In genomic region chr6:132115714-132116366, GRCh38 we compare ENCODE assay signal across 13 cellular contexts.
DNase-seq lines count a peak whose midpoint lies in the region; TF ChIP-seq lines count a peak whose summit lies in the region.
"Had no signal": no experiment of that assay in that cellular context is flagged by ENCODE, and none has a peak within 500 bp of the region (broad histone marks: within the 10 kb centered on the region; RNA-seq: fewer than 3 reads in every experiment).

No MANE protein-coding gene starts in this region.

- H3K9ac ChIP-seq in SK-N-SH (peak overlapping the region; percentile 69), rectal smooth muscle tissue (ENCODE audit: low read length) (no peak overlapping the region)

- H3K36me3 ChIP-seq in SK-N-SH (replicated peaks in 1 of 2; ENCODE audit: control insufficient read depth in 1 of 2, insufficient read depth in 2 of 2, low read length in 1 of 2) (no peaks in the 10 kb centered on the region), rectal smooth muscle tissue (ENCODE audit: control insufficient read depth, insufficient read depth, low read length) (no peaks in the 10 kb centered on the region), HAP-1 (replicated peaks) (no peaks in the 10 kb centered on the region)

- no peak for TF ChIP-seq EP300 in SK-N-SH (IDR thresholded peaks at IDR 0.05; ENCODE audit: borderline replicate concordance in 1 of 2, low read depth in 1 of 2, low read length in 1 of 2)

- H3K4me3 ChIP-seq in SK-N-SH (ENCODE audit: low read depth in 2 of 2, low read length in 1 of 2) (peak overlapping the region; percentile 34 to 37; a peak in 3 of 4 replicates), fibroblast of the aortic adventitia (ENCODE audit: low read depth, low read length) (peak overlapping the region; percentile 56), rectal smooth muscle tissue (ENCODE audit: low read length) (peak overlapping the region; percentile 26), HAP-1 (no peak overlapping the region)
- H3K4me3 ChIP-seq: GM23338 had no signal

- peak overlapping the region; percentile 70 for H3K4me2 ChIP-seq in SK-N-SH
- H3K4me2 ChIP-seq: GM23338 had no signal

- CTCF ChIA-PET in SK-N-SH (lab: Yijun Ruan, JAX): no interaction called here

- no peak for TF ChIP-seq RAD21 in SK-N-SH (IDR thresholded peaks at IDR 0.05; ENCODE audit: low read length)

- H3K27ac ChIP-seq in SK-N-SH (ENCODE audit: low read depth in 2 of 2, low read length in 1 of 2) (peak overlapping the region in 1 of 2 experiments; percentile 93; a peak in 2 of 4 replicates), rectal smooth muscle tissue (ENCODE audit: low read depth, low read length) (no peak overlapping the region)

- no peaks in the 10 kb centered on the region for H3F3A ChIP-seq in SK-N-SH (replicated peaks; ENCODE audit: insufficient read depth)

- H3K9me2 ChIP-seq in SK-N-SH: no peaks in the 10 kb centered on the region

- in situ Hi-C loops in HAP-1 (cut with MboI; ENCODE audit: low sequenced_read_pairs): no loop called here

- H4K20me1 ChIP-seq in SK-N-SH (ENCODE audit: insufficient read depth): no peaks in the 10 kb centered on the region

- peak overlapping the region; percentile 88 for H2AFZ ChIP-seq in SK-N-SH (ENCODE audit: low read depth)
- H2AFZ ChIP-seq: GM23338 had no signal

- H3K9me3 ChIP-seq in SK-N-SH (no peaks in the 10 kb centered on the region), HAP-1 (no peaks in the 10 kb centered on the region)

- DNase-seq in EL: peak; percentile 34
- DNase-seq in SK-N-SH: no peak
- DNase-seq in fibroblast of the aortic adventitia (ENCODE audit: low read depth): peak; percentile 43
- DNase-seq in activated CD8-positive, alpha-beta memory T cell treated with anti-CD3 and anti-CD28 coated beads, Interleukin-2, amount 50 U/mL, for 48 hours: no peak
- no peak for DNase-seq in HAP-1 (ENCODE audit: low spot score in 2 of 2)
- no peak for DNase-seq in CD1c-positive myeloid dendritic cell (ENCODE audit: extremely low spot score)
- no peak for DNase-seq in retina
- DNase-seq: activated naive CD8-positive, alpha-beta T cell treated with anti-CD3 and anti-CD28 coated beads, Interleukin-2, amount 10 ng/mL, durations not matched to agents 7 days and 5 days; CD4-positive, alpha-beta memory T cell; NCI-H1436; T-helper 2 cell had no signal

- peaks cover 0 to 10% of the 10 kb centered on the region in 2 experiments; a peak in 3 of 4 replicates for H3K4me1 ChIP-seq in SK-N-SH (ENCODE audit: control insufficient read depth in 1 of 2, insufficient read depth in 2 of 2, low read depth in 1 of 2, low read length in 1 of 2)
- no peaks in the 10 kb centered on the region for H3K4me1 ChIP-seq in rectal smooth muscle tissue (ENCODE audit: control insufficient read depth, insufficient read depth, low read length)
- H3K4me1 ChIP-seq in HAP-1: no peaks in the 10 kb centered on the region

- no peaks in the 10 kb centered on the region for H3K27me3 ChIP-seq in SK-N-SH (ENCODE audit: insufficient read depth)
- no peaks in the 10 kb centered on the region for H3K27me3 ChIP-seq in rectal smooth muscle tissue (ENCODE audit: control insufficient read depth, insufficient read depth, low read length)
- no peaks in the 10 kb centered on the region for H3K27me3 ChIP-seq in HAP-1 (ENCODE audit: low read depth)

- no peak for TF ChIP-seq CTCF in SK-N-SH (IDR thresholded peaks at IDR 0.05)
- no peak for TF ChIP-seq CTCF in fibroblast of the aortic adventitia (IDR thresholded peaks at IDR 0.05; ENCODE audit: insufficient read depth, low read length)

- 6% methylated on average over 7 of the region's 7 CpGs for WGBS in SK-N-SH (ENCODE audit: low lambda C conversion rate)

- H3K79me2 ChIP-seq in SK-N-SH (ENCODE audit: insufficient read depth): no peaks in the 10 kb centered on the region

- POLR2A ChIA-PET in SK-N-SH (lab: Yijun Ruan, JAX): no interaction called here

TF ChIP-seq in SK-N-SH, 30 proteins besides CTCF, POLR2A, EP300 and RAD21:
- TF ChIP-seq PBX3 (IDR thresholded peaks at IDR 0.05) (peak; percentile 38; the same call in 1 of the 2 replicates), NRF1 (IDR thresholded peaks at IDR 0.05; ENCODE audit: low read depth, low read length) (no peak)
TF ChIP-seq in SK-N-SH: peak in this region for 1.

Comparison
In these comparisons a context has a peak if more than half of its experiments do, and no peak if none do; other contexts are left out.
1. DNase-seq: peak in EL (single experiment) and fibroblast of the aortic adventitia (single experiment); none in SK-N-SH (single experiment), activated CD8-positive, alpha-beta memory T cell treated with anti-CD3 and anti-CD28 coated beads, Interleukin-2, amount 50 U/mL, for 48 hours (single experiment), HAP-1 (0 of 2), CD1c-positive myeloid dendritic cell (single experiment) and retina (single experiment).